ENCODE assay signal across 1 cellular context in genomic region chr5:59104400-59105117, GRCh38.
TF ChIP-seq lines count a peak whose summit lies in the region.

No MANE protein-coding gene starts in this region.

TF ChIP-seq in SK-N-SH treated with all-trans-retinoic acid at 6 μM for 48 hours, 23 proteins besides CTCF, POLR2A, EP300 and RAD21 (continued from another document):
- TF ChIP-seq TSHZ2 (CRISPR knock-in tag; IDR thresholded peaks at IDR 0.05) (no peak), SNAI2 (CRISPR knock-in tag; IDR thresholded peaks at IDR 0.05) (no peak), TCF4 (CRISPR knock-in tag; IDR thresholded peaks at IDR 0.05; ENCODE audit: borderline replicate concordance) (no peak), TOX (CRISPR knock-in tag; IDR thresholded peaks at IDR 0.05; ENCODE audit: borderline replicate concordance) (no peak), ARNTL (CRISPR knock-in tag; IDR thresholded peaks at IDR 0.05; ENCODE audit: borderline replicate concordance, low read depth) (no peak), GLIS3 (CRISPR knock-in tag; IDR thresholded peaks at IDR 0.05) (no peak), ZC3H10 (CRISPR knock-in tag; IDR thresholded peaks at IDR 0.05) (no peak), CSDC2 (CRISPR knock-in tag; IDR thresholded peaks at IDR 0.05) (no peak), OSR1 (CRISPR knock-in tag; IDR thresholded peaks at IDR 0.05) (no peak), POU6F1 (CRISPR knock-in tag; IDR thresholded peaks at IDR 0.05; ENCODE audit: borderline replicate concordance, low read depth) (no peak), ESRRG (CRISPR knock-in tag; IDR thresholded peaks at IDR 0.05) (no peak), PATZ1 (CRISPR knock-in tag; IDR thresholded peaks at IDR 0.05; ENCODE audit: borderline replicate concordance) (no peak), ISL1 (CRISPR knock-in tag; IDR thresholded peaks at IDR 0.05) (no peak), ZNF8 (CRISPR knock-in tag; IDR thresholded peaks at IDR 0.05) (no peak), CREB5 (CRISPR knock-in tag; IDR thresholded peaks at IDR 0.05; ENCODE audit: low read depth) (no peak), ZFP30 (CRISPR knock-in tag; IDR thresholded peaks at IDR 0.05) (no peak), BACH2 (CRISPR knock-in tag; IDR thresholded peaks at IDR 0.05; ENCODE audit: borderline replicate concordance) (no peak)
